In the genomic region with DNA sequence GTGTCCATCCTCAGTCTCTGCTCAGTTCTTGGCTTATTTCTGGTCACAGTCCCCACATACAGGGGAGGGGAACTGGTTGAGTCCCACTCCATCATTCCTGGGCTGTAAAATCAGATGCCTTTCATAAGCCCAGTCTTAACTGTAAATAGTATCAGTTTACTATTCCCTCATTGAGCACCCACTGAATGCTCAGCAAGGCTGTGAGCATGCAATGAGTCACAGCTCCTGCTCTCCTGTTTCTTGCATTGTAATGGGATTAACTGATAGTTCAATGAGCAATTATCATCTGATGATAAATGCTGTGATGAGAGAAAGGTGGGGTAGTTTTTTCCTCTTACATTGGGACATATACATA, we compare ENCODE assay signal across 14 cellular contexts.
DNase-seq lines count a peak whose midpoint lies in the region; ATAC-seq and TF ChIP-seq lines count a peak whose summit lies in the region.
"Had no signal": no experiment of that assay in that cellular context is flagged by ENCODE, and none has a peak within 500 bp of the region (broad histone marks: within the 10 kb centered on the region; RNA-seq: fewer than 3 reads in every experiment).

No MANE protein-coding gene starts in this region.

- BruUV-seq in Panc1 (replicated peaks; lab: Mats Ljungman, UMichigan) = no TSS peak

- H3K27me3 ChIP-seq in Panc1 (ENCODE audit: control insufficient read depth, insufficient read depth, low read length) = no peaks in the 10 kb centered on the region
- H3K27me3 ChIP-seq in osteoblast (ENCODE audit: insufficient read depth, low read length) = no peaks in the 10 kb centered on the region
- H3K27me3 ChIP-seq: body of pancreas, right lobe of liver had no signal

- CTCF ChIA-PET in Panc1 (lab: Charles Lee) = interaction anchor here (0.9 kb wide), 1 partner anchor 12 kb away, joined by 3 read pairs; no protein-coding TSS in a partner anchor

- in situ Hi-C loops in Panc1 (cut with HindIII; ENCODE audit: low pct_unique_long_range_greater_than_20kb, low sequenced_read_pairs) = no loop called here

- H3K4me3 ChIP-seq in Panc1 (ENCODE audit: low read depth in 2 of 2, low read length in 2 of 2) (no peak overlapping the region), epithelial cell of proximal tubule (ENCODE audit: low read depth, low read length) (no peak overlapping the region), osteoblast (ENCODE audit: insufficient read depth, low read length) (no peak overlapping the region)
- H3K4me3 ChIP-seq: body of pancreas, right lobe of liver had no signal

- peak overlapping the region; percentile 8 for H2AFZ ChIP-seq in osteoblast (ENCODE audit: low read length)

- H4K20me1 ChIP-seq in osteoblast (ENCODE audit: insufficient read depth, low read length) = no peaks in the 10 kb centered on the region

- DNase-seq in DMS53 treated with DMSO at 0.1 percent for 48 hours (lab: John Stamatoyannopoulos, UW; ENCODE audit: unreplicated experiment) = peak; percentile 22
- peak; percentile 43 for DNase-seq in Panc1 (ENCODE audit: low read depth, low spot score)
- peak; percentile 61 for DNase-seq in epithelial cell of proximal tubule (ENCODE audit: low read depth)
- DNase-seq in osteoblast (ENCODE audit: insufficient read length, low spot score, missing footprints) = no peak
- DNase-seq in DMS114 treated with DMSO at 0.1 percent for 48 hours (lab: John Stamatoyannopoulos, UW; ENCODE audit: unreplicated experiment) = no peak
- no peak for DNase-seq in COR-L47 (lab: John Stamatoyannopoulos, UW)
- DNase-seq: activated T-cell treated with anti-CD3 and anti-CD28 coated beads, Interleukin-2, amount 50 U/mL, for 1 hour; DND-41; NCI-H2081 treated with DMSO at 0.1 percent for 48 hours; right lobe of liver had no signal

- no peak overlapping the region; the same call in 1 of the 2 replicates for H3K27ac ChIP-seq in Panc1 (ENCODE audit: low read length)
- H3K27ac ChIP-seq in osteoblast (ENCODE audit: low read depth, low read length) = peak overlapping the region; percentile 93
- H3K27ac ChIP-seq: body of pancreas, right lobe of liver, VCaP had no signal

- H3K4me2 ChIP-seq in osteoblast (ENCODE audit: insufficient read depth, low read length) = peak overlapping the region; percentile 62

- H3K36me3 ChIP-seq in Panc1 (ENCODE audit: control insufficient read depth, insufficient read depth, low read length) (no peaks in the 10 kb centered on the region), osteoblast (ENCODE audit: insufficient read depth, low read length) (no peaks in the 10 kb centered on the region)
- H3K36me3 ChIP-seq: right lobe of liver had no signal

- ATAC-seq in Panc1 (peak; percentile 79), HG03439 (IDR thresholded peaks at IDR 0.05; ENCODE audit: unreplicated experiment) (no peak), GM18517 (IDR thresholded peaks at IDR 0.05; ENCODE audit: unreplicated experiment) (no peak)

- H3K4me1 ChIP-seq in Panc1 (ENCODE audit: control insufficient read depth, insufficient read depth, low read length) = peaks cover 11% of the 10 kb centered on the region
- H3K4me1 ChIP-seq in osteoblast (ENCODE audit: insufficient read depth, low read length) = peaks cover 48% of the 10 kb centered on the region
- H3K4me1 ChIP-seq: body of pancreas had no signal

- H3K9me3 ChIP-seq in Panc1 (ENCODE audit: control insufficient read depth, insufficient read depth, low read depth, low read length) = no peaks in the 10 kb centered on the region
- H3K9me3 ChIP-seq in osteoblast (ENCODE audit: low read depth, low read length) = no peaks in the 10 kb centered on the region
- H3K9me3 ChIP-seq: body of pancreas, right lobe of liver had no signal

- TF ChIP-seq CTCF in Panc1 (IDR thresholded peaks at IDR 0.05) (no peak), epithelial cell of proximal tubule (conservative IDR thresholded peaks at IDR 0.05; ENCODE audit: low read depth, low read length) (no peak), osteoblast (IDR thresholded peaks at IDR 0.05; ENCODE audit: extremely low read depth, low read depth, low read length) (no peak)

- intact Hi-C loops in Panc1 (cut with micrococcal nuclease; ENCODE audit: unreplicated experiment) = no loop called here

- POLR2A ChIA-PET in Panc1 (lab: Charles Lee) = no interaction called here

- H3K79me2 ChIP-seq in osteoblast (ENCODE audit: insufficient read depth, low read length) = no peaks in the 10 kb centered on the region

Comparison
In these comparisons a context has a peak if more than half of its experiments do, and no peak if none do; other contexts are left out.
1. DNase-seq: peak in DMS53 treated with DMSO at 0.1 percent for 48 hours (single experiment), Panc1 (single experiment) and epithelial cell of proximal tubule (single experiment); none in osteoblast (single experiment), DMS114 treated with DMSO at 0.1 percent for 48 hours (single experiment) and COR-L47 (single experiment).